In the genomic region with DNA sequence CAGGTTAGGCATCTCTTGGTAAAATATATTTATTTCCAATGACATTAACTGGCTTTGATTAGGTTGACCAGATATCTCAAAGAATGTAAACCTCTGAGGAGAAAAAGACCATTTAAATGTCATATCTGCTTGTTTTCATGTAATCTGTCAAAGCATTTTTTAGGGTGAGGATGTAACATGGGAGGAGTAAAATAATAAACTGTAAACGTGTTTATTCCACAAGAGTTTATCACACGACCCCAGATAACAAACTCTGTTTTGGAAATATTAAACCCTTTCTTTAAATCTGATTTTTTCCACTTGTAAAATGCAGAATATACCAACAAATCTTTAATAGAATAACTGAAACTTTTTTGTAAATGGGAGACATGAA, we compare ENCODE assay signal across 17 cellular contexts. TPM values are rescaled to one million over a fixed set of nuclear protein-coding genes. Genes with fewer than 3 reads are reported as not detected.
DNase-seq lines count a peak whose midpoint lies in the region; ATAC-seq and TF ChIP-seq lines count a peak whose summit lies in the region.
"Had no signal": no experiment of that assay in that cellular context is flagged by ENCODE, and none has a peak within 500 bp of the region (broad histone marks: within the 10 kb centered on the region; RNA-seq: fewer than 3 reads in every experiment).

No MANE protein-coding gene starts in this region.

- POLR2A ChIA-PET in Panc1 (lab: Charles Lee), result interaction anchor here (0.8 to 1.7 kb wide), 3 partner anchors 12 to 180 kb away, joined by 3 to 6 read pairs (median 4); no protein-coding TSS in a partner anchor

- BruUV-seq in Panc1 (replicated peaks; lab: Mats Ljungman, UMichigan), result no TSS peak

- intact Hi-C loops in Panc1 (cut with micrococcal nuclease; ENCODE audit: unreplicated experiment) (no loop called here), dorsolateral prefrontal cortex (cut with DNase I) (no loop called here), testis (cut with DNase I; ENCODE audit: low total_unique reads) (no loop called here)

- DNase-seq in Panc1 (ENCODE audit: low read depth, low spot score) (no peak), dorsolateral prefrontal cortex (no peak), testis (no peak), HCEC 1CT (no peak), hepatic stellate cell (ENCODE audit: low spot score) (no peak), GM19240 (ENCODE audit: insufficient read length, low spot score) (no peak), SW 1271 (lab: John Stamatoyannopoulos, UW) (no peak)
- DNase-seq: activated CD4-positive, alpha-beta T cell treated with anti-CD3 and anti-CD28 coated beads, Interleukin-2, amount 10 ng/mL, durations not matched to agents 7 days and 5 days; CD4-positive, CD25-positive, alpha-beta regulatory T cell; KBM-7; NCI-H1930; stimulated activated CD4-positive, alpha-beta T cell treated with anti-CD3 and anti-CD28 coated beads, Interleukin-4, amount 100 ng/mL, for 1 hour; stimulated activated naive CD4-positive, alpha-beta T cell treated with Interleukin-2 at 50 U/mL for 16 hours; T-helper 1 cell had no signal

- H3K4me1 ChIP-seq in Panc1 (ENCODE audit: control insufficient read depth, insufficient read depth, low read length), result peaks cover 56% of the 10 kb centered on the region
- H3K4me1 ChIP-seq in mesodermal cell (ENCODE audit: control insufficient read depth, insufficient read depth, low read length, poor library complexity, severe bottlenecking), result peaks cover 26% of the 10 kb centered on the region
- peaks cover 7% of the 10 kb centered on the region for H3K4me1 ChIP-seq in testis

- in situ Hi-C loops in Panc1 (cut with HindIII; ENCODE audit: low pct_unique_long_range_greater_than_20kb, low sequenced_read_pairs), result no loop called here

- no peak for ATAC-seq in Panc1
- ATAC-seq: activated T-helper 17 cell treated with anti-CD3 and anti-CD28 coated beads, Interleukin-2, amount 50 U/mL, for 72 hours had no signal

- H3K9me3 ChIP-seq in Panc1 (ENCODE audit: control insufficient read depth, insufficient read depth, low read depth, low read length), result no peaks in the 10 kb centered on the region
- no peaks in the 10 kb centered on the region for H3K9me3 ChIP-seq in mesodermal cell (ENCODE audit: control insufficient read depth, low read length)
- H3K9me3 ChIP-seq in testis, result no peaks in the 10 kb centered on the region

- H3K27ac ChIP-seq in Panc1 (ENCODE audit: low read length) (peak overlapping the region; percentile 100), dorsolateral prefrontal cortex (peak overlapping the region in 17 of 59 donors; percentile 5 to 77 (median 45)), mesodermal cell (ENCODE audit: low read depth, low read length, severe bottlenecking) (no peak overlapping the region), testis (peak overlapping the region in 1 of 2 donors; percentile 52)
- H3K27ac ChIP-seq: cardiac muscle cell had no signal

- no peak for TF ChIP-seq POLR2A in testis (IDR thresholded peaks at IDR 0.05)

- WGBS in mesodermal cell (ENCODE audit: insufficient coverage in 2 of 2), 2 experiments, result no CpG with 5 or more reads among the region's 2 CpGs
- WGBS in testis, 2 donors, result 42 to 47% methylated on average over 2 of the region's 2 CpGs

- TF ChIP-seq CTCF in Panc1 (IDR thresholded peaks at IDR 0.05) (no peak), dorsolateral prefrontal cortex (IDR thresholded peaks at IDR 0.05 in 54 of 56, conservative IDR thresholded peaks at IDR 0.05 in 2 of 56; ENCODE audit: low read depth in 1 of 56, partially characterized antibody in 56 of 56) (no peak), testis (IDR thresholded peaks at IDR 0.05) (no peak)

- H3K4me3 ChIP-seq in Panc1 (ENCODE audit: low read depth in 2 of 2, low read length in 2 of 2) (peak overlapping the region; percentile 88 to 97), dorsolateral prefrontal cortex (peak overlapping the region in 43 of 59 donors; percentile 0 to 58 (median 36)), mesodermal cell (ENCODE audit: extremely low read depth, insufficient read depth, low read length, poor library complexity, severe bottlenecking) (peak overlapping the region; percentile 38), testis (peak overlapping the region; percentile 27 to 56)
- H3K4me3 ChIP-seq: cardiac muscle cell had no signal

- CTCF ChIA-PET in Panc1 (lab: Charles Lee), result no interaction called here

- H3K27me3 ChIP-seq in Panc1 (ENCODE audit: control insufficient read depth, insufficient read depth, low read length) (no peaks in the 10 kb centered on the region), dorsolateral prefrontal cortex (peaks cover 0 to 6% (median 0%) of the 10 kb centered on the region in 45 donors), testis (no peaks in the 10 kb centered on the region)
- H3K27me3 ChIP-seq: cardiac muscle cell had no signal

- H3K36me3 ChIP-seq in Panc1 (ENCODE audit: control insufficient read depth, insufficient read depth, low read length), result peaks cover 47% of the 10 kb centered on the region
- peaks cover 26% of the 10 kb centered on the region for H3K36me3 ChIP-seq in mesodermal cell (ENCODE audit: control insufficient read depth, insufficient read depth, low read length)
- no peaks in the 10 kb centered on the region for H3K36me3 ChIP-seq in testis (ENCODE audit: low read depth, missing control alignments)
- H3K36me3 ChIP-seq: cardiac muscle cell had no signal

RNA-seq across cellular contexts. Expression of a gene that starts 1.6 kb away (rescaled TPM):
- 1,063 TPM for total RNA-seq in Panc1 (2021; ENCODE audit: unreplicated experiment)
- polyA plus RNA-seq in Panc1 (2012; ENCODE audit: insufficient read length), result 1,714 TPM
- 10 to 100 TPM in 115 of 120 experiments, 1 to 10 TPM in 5; 6.9 to 85.9 (median 26.6) TPM for total RNA-seq in dorsolateral prefrontal cortex
- 147 TPM for polyA plus RNA-seq in mesodermal cell (2013, experiment 1 of 2)
- 175 TPM for polyA plus RNA-seq in mesodermal cell (2013, experiment 2 of 2)
- 10 to 100 TPM; 16.2 to 24.9 TPM for total RNA-seq in testis
- 62.7 TPM for polyA plus RNA-seq in testis (ENCODE audit: insufficient read depth, low read depth, low replicate concordance)
- total RNA-seq: activated CD4-positive, alpha-beta T cell treated with anti-CD3 and anti-CD28 coated beads, Interleukin-2, amount 10 ng/mL, durations not matched to agents 7 days and 5 days had no signal
- polyA plus RNA-seq: CD4-positive, CD25-positive, alpha-beta regulatory T cell had no signal

RNA-seq across cellular contexts. Expression of a gene that starts 42.4 kb away (rescaled TPM):
- total RNA-seq in Panc1 (2021; ENCODE audit: unreplicated experiment) (54.5 TPM), dorsolateral prefrontal cortex (10 to 100 TPM in 14 of 120 experiments, 1 to 10 TPM in 106; 1.4 to 28.3 (median 5.4) TPM), testis (1 to 10 TPM; 1.2 to 4.2 TPM)
- 34.5 TPM for polyA plus RNA-seq in Panc1 (2012; ENCODE audit: insufficient read length)
- polyA plus RNA-seq in mesodermal cell (2013, experiment 1 of 2), result 47.9 TPM
- polyA plus RNA-seq in mesodermal cell (2013, experiment 2 of 2), result 54.3 TPM
- polyA plus RNA-seq in testis (ENCODE audit: insufficient read depth, low read depth, low replicate concordance), result 3.1 TPM
- total RNA-seq: activated CD4-positive, alpha-beta T cell treated with anti-CD3 and anti-CD28 coated beads, Interleukin-2, amount 10 ng/mL, durations not matched to agents 7 days and 5 days; activated T-helper 17 cell treated with anti-CD3 and anti-CD28 coated beads, Interleukin-2, amount 50 U/mL, for 72 hours; CD4-positive, CD25-positive, alpha-beta regulatory T cell had no signal
- polyA plus RNA-seq: cardiac muscle cell; CD4-positive, CD25-positive, alpha-beta regulatory T cell had no signal

Comparison
In these comparisons a context has a peak if more than half of its experiments do, and no peak if none do; other contexts are left out.
1. H3K4me3 ChIP-seq: peak in every context shown above with its lines; median percentile 92 in Panc1; 42 in testis; 38 in mesodermal cell; 36 in dorsolateral prefrontal cortex.
2. RNA of a gene that starts 1.6 kb away (total RNA-seq): 1,063 TPM in Panc1 (single experiment); 6.9 to 85.9 TPM in dorsolateral prefrontal cortex and 16.2 to 24.9 TPM in testis; every median in the first group is over 10 times any median in the second.